1 cellular context compared by ENCODE assay signal in the genomic region with DNA sequence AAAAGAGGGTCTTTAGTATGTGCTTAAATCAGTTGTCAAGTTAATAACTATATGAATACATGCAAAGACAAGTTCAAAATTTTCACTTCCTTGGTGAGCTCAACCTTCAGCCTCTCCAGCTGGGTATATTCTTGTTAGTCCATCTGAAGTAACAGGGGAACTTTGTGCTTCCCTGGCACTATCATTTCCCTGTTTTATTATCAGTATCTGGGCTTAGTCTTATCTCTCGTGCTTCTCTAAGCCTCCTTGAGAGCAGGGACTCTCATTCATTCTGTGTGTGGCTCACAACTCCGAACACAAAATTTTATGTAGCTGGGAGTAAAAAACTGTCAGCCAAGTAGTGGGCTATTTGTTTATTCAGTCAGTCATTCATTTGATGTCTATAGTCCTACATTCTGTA.
TF ChIP-seq lines count a peak whose summit lies in the region.

No MANE protein-coding gene starts in this region.

TF ChIP-seq in IMR-90, 13 proteins besides CTCF, POLR2A, EP300 and RAD21:
- TF ChIP-seq NFE2L2 (IDR thresholded peaks at IDR 0.05; ENCODE audit: low read depth, low read length) (no peak), RCOR1 (IDR thresholded peaks at IDR 0.05; ENCODE audit: insufficient replicate concordance, low read length) (no peak)
TF ChIP-seq in IMR-90: peak in this region for 0.
